2 cellular contexts compared by ENCODE assay signal in the genomic region with DNA sequence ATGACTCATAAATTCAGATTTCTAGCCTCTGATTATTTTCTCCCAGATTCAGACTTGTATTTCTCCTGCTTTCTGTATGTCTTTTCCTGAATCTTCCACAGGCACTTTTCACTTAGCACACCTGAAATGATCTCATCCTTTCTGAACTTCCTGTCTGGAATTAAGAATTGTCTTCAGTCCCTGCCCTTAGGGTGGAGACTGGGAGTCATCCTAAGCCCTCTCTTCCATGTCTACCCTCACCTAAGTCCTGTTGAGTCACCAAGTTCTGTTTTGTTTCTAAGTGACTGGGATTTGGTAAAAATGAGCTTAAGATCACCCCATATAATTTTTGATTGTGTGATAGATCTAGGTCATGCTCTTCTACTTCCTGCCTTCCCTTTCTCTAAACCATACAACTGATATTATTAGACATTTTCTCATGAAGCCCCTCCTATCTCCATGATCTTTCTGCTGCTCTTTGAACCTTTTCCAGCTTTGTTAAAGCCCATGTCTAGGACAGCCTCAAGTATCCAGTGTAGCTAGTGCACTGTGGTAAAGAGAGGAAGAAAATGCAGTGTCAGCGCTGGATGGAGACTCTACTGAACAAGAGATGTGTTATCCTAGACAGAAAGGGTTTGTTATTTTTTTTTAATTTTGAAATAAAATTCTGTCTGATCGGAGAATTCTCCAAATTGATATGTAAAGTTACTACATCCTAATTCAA.
TF ChIP-seq lines count a peak whose summit lies in the region.

No MANE protein-coding gene starts in this region.

TF ChIP-seq in IMR-90, 13 proteins besides CTCF, POLR2A, EP300 and RAD21:
- TF ChIP-seq MAFK (IDR thresholded peaks at IDR 0.05; ENCODE audit: low read depth, low read length): peak; percentile 75
- no peak for TF ChIP-seq RFX5 (IDR thresholded peaks at IDR 0.05; ENCODE audit: low read depth, low read length)
TF ChIP-seq in IMR-90: peak in this region for 1.

TF ChIP-seq in SK-N-SH treated with all-trans-retinoic acid at 6 μM for 48 hours, 23 proteins besides CTCF, POLR2A, EP300 and RAD21:
- TF ChIP-seq ESRRG (CRISPR knock-in tag; IDR thresholded peaks at IDR 0.05) (no peak), OSR1 (CRISPR knock-in tag; IDR thresholded peaks at IDR 0.05) (no peak), ZNF8 (CRISPR knock-in tag; IDR thresholded peaks at IDR 0.05) (no peak), PPARA (CRISPR knock-in tag; IDR thresholded peaks at IDR 0.05; ENCODE audit: borderline replicate concordance) (no peak), ZNF70 (CRISPR knock-in tag; IDR thresholded peaks at IDR 0.05) (no peak), ARNTL (CRISPR knock-in tag; IDR thresholded peaks at IDR 0.05; ENCODE audit: borderline replicate concordance, low read depth) (no peak)
- TF ChIP-seq, protein P1, sequence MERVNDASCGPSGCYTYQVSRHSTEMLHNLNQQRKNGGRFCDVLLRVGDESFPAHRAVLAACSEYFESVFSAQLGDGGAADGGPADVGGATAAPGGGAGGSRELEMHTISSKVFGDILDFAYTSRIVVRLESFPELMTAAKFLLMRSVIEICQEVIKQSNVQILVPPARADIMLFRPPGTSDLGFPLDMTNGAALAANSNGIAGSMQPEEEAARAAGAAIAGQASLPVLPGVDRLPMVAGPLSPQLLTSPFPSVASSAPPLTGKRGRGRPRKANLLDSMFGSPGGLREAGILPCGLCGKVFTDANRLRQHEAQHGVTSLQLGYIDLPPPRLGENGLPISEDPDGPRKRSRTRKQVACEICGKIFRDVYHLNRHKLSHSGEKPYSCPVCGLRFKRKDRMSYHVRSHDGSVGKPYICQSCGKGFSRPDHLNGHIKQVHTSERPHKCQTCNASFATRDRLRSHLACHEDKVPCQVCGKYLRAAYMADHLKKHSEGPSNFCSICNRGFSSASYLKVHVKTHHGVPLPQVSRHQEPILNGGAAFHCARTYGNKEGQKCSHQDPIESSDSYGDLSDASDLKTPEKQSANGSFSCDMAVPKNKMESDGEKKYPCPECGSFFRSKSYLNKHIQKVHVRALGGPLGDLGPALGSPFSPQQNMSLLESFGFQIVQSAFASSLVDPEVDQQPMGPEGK (CRISPR knock-in tag; IDR thresholded peaks at IDR 0.05; ENCODE audit: borderline replicate concordance): no peak
- TF ChIP-seq, protein P2, sequence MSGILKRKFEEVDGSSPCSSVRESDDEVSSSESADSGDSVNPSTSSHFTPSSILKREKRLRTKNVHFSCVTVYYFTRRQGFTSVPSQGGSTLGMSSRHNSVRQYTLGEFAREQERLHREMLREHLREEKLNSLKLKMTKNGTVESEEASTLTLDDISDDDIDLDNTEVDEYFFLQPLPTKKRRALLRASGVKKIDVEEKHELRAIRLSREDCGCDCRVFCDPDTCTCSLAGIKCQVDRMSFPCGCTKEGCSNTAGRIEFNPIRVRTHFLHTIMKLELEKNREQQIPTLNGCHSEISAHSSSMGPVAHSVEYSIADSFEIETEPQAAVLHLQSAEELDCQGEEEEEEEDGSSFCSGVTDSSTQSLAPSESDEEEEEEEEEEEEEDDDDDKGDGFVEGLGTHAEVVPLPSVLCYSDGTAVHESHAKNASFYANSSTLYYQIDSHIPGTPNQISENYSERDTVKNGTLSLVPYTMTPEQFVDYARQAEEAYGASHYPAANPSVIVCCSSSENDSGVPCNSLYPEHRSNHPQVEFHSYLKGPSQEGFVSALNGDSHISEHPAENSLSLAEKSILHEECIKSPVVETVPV (CRISPR knock-in tag; IDR thresholded peaks at IDR 0.05): no peak
